1 cellular context compared by ENCODE assay signal in genomic region chr13:49060698-49061387, GRCh38.
TF ChIP-seq lines count a peak whose summit lies in the region.

No MANE protein-coding gene starts in this region.

TF ChIP-seq in HepG2, 621 proteins besides CTCF, POLR2A, EP300 and RAD21:
- TF ChIP-seq ELF1 (CRISPR knock-in tag; IDR thresholded peaks at IDR 0.05) (no peak), CEBPB (IDR thresholded peaks at IDR 0.05; ENCODE audit: borderline replicate concordance, low read depth, low read length) (peak; percentile 69), TFDP1 (CRISPR knock-in tag; IDR thresholded peaks at IDR 0.05; ENCODE audit: borderline replicate concordance) (no peak), PCBP1 (IDR thresholded peaks at IDR 0.05; ENCODE audit: borderline replicate concordance, low read depth, low read length) (peak; percentile 98), AFF4 (CRISPR knock-in tag; IDR thresholded peaks at IDR 0.05) (no peak), HNRNPK (IDR thresholded peaks at IDR 0.05; ENCODE audit: low read depth, low read length, poor library complexity, severe bottlenecking) (peak; percentile 100)
